In genomic region chr7:142815099-142815498, GRCh38 we compare ENCODE assay signal across 28 cellular contexts. TPM values are rescaled to one million over a fixed set of nuclear protein-coding genes. Genes with fewer than 3 reads are reported as not detected.
DNase-seq lines count a peak whose midpoint lies in the region; ATAC-seq, FAIRE-seq and TF ChIP-seq lines count a peak whose summit lies in the region.
"Had no signal": no experiment of that assay in that cellular context is flagged by ENCODE, and none has a peak within 500 bp of the region (broad histone marks: within the 10 kb centered on the region; RNA-seq: fewer than 3 reads in every experiment).

No MANE protein-coding gene starts in this region.

- peak overlapping the region; percentile 98 for H3K27ac Mint-ChIP-seq in CD4-positive, alpha-beta T cell
- H3K27ac Mint-ChIP-seq in GM23338 = 0 out of 2 replicates have a peak overlapping the region, but pooled peaks have one; percentile 4
- H3K27ac Mint-ChIP-seq in activated naive CD8-positive, alpha-beta T cell treated with anti-CD3 and anti-CD28 coated beads, Interleukin-2, amount 50 U/mL, for 24 hours = no peak overlapping the region
- H3K27ac Mint-ChIP-seq: activated CD8-positive, alpha-beta memory T cell treated with anti-CD3 and anti-CD28 coated beads, Interleukin-2, amount 10 ng/mL, durations not matched to agents 7 days and 5 days; activated T-helper 1 cell treated with anti-CD3 and anti-CD28 coated beads, Interleukin-12 subunit alpha, Interleukin-12 subunit beta, Interleukin-2, Interleukin-4 antibody, amounts not matched to agents 30 ng/mL and 10 ng/mL and 1 ng/mL, durations not matched to agents 14 hours and 24 hours and 36 hours; CD14-positive monocyte; neural progenitor cell; type B pancreatic cell had no signal

- H3K9ac ChIP-seq in SK-N-SH (no peak overlapping the region), neural cell (ENCODE audit: low read length) (peak overlapping the region; percentile 20), HepG2 (ENCODE audit: insufficient read depth, low read depth, low read length) (no peak overlapping the region)
- H3K9ac ChIP-seq: neural progenitor cell, parathyroid adenoma had no signal

- no peak for TF ChIP-seq POLR2A in HepG2 (IDR thresholded peaks at IDR 0.05; ENCODE audit: insufficient read depth in 1 of 2, low read depth in 2 of 2, low read length in 2 of 2)

- H3K79me2 ChIP-seq in GM23338 (replicated peaks; ENCODE audit: insufficient read depth) (no peaks in the 10 kb centered on the region), SK-N-SH (ENCODE audit: insufficient read depth) (no peaks in the 10 kb centered on the region), neural cell (replicated peaks; ENCODE audit: insufficient read depth, low read length) (no peaks in the 10 kb centered on the region), HepG2 (ENCODE audit: insufficient read depth, low read length) (no peaks in the 10 kb centered on the region)
- H3K79me2 ChIP-seq: parathyroid adenoma had no signal

- POLR2A ChIA-PET in CD4-positive, alpha-beta T cell (lab: Charles Lee) = interaction anchor here (0.5 to 30.9 kb wide), 6 partner anchors 9 to 256 kb away, joined by 3 to 5733 read pairs (median 8); partner anchors contain the start of gene EPHB6
- POLR2A ChIA-PET in SK-N-SH (lab: Yijun Ruan, JAX) = no interaction called here
- POLR2A ChIA-PET in HepG2 (lab: Yijun Ruan, JAX) = no interaction called here

- TF ChIP-seq CTCF in CD4-positive, alpha-beta T cell (IDR thresholded peaks at IDR 0.05) = no peak
- TF ChIP-seq CTCF in GM23338 (conservative IDR thresholded peaks at IDR 0.05; ENCODE audit: low read depth in 2 of 2) = no peak
- TF ChIP-seq CTCF in SK-N-SH (IDR thresholded peaks at IDR 0.05) = no peak
- no peak for TF ChIP-seq CTCF in neural cell (IDR thresholded peaks at IDR 0.05; ENCODE audit: poor library complexity, severe bottlenecking)
- no peak for TF ChIP-seq CTCF in HepG2 (CRISPR knock-in tag; IDR thresholded peaks at IDR 0.05)

- CTCF ChIA-PET in CD4-positive, alpha-beta T cell (lab: Charles Lee) = interaction anchor here (0.8 to 1.4 kb wide), 4 partner anchors 39 to 495 kb away, joined by 3 read pairs; no protein-coding TSS in a partner anchor
- CTCF ChIA-PET in SK-N-SH (lab: Yijun Ruan, JAX) (interaction anchor here (0.6 to 10.1 kb wide), 18 partner anchors 11 to 356 kb away, joined by 3 to 163 read pairs (median 7); partner anchors contain the start of gene EPHB6), HepG2 (lab: Yijun Ruan, JAX; ENCODE audit: low intra/inter-chr PET ratio, low total read pairs) (no interaction called here)

- in situ Hi-C loops in HepG2 (cut with HindIII; ENCODE audit: extremely low pct_ligation_motif_present, low pct_unique_long_range_greater_than_20kb) = no loop called here

- no peak for TF ChIP-seq RAD21 in SK-N-SH (IDR thresholded peaks at IDR 0.05; ENCODE audit: low read length)
- TF ChIP-seq RAD21 in neural cell (conservative IDR thresholded peaks at IDR 0.05) = no peak
- no peak for TF ChIP-seq RAD21 in HepG2 (CRISPR knock-in tag; IDR thresholded peaks at IDR 0.05)

- no peak overlapping the region for H3K27ac ChIP-seq in CD4-positive, alpha-beta T cell (ENCODE audit: low read depth, low read length)
- H3K27ac ChIP-seq in GM23338 (ENCODE audit: low read depth) (no peak overlapping the region), SK-N-SH (ENCODE audit: low read depth in 2 of 2, low read length in 1 of 2) (no peak overlapping the region), neural cell (ENCODE audit: low read length) (peak overlapping the region; percentile 56), HepG2 (ENCODE audit: extremely low read length, insufficient read depth, low read length) (no peak overlapping the region)
- H3K27ac ChIP-seq: esophagus muscularis mucosa, gastrocnemius medialis, neural progenitor cell, parathyroid adenoma, SJCRH30 had no signal

- BruUV-seq in HepG2 (replicated peaks; lab: Mats Ljungman, UMichigan) = no TSS peak

- H3K27me3 ChIP-seq in CD4-positive, alpha-beta T cell (ENCODE audit: control insufficient read depth, insufficient read depth, low read length) = no peaks in the 10 kb centered on the region
- no peaks in the 10 kb centered on the region for H3K27me3 ChIP-seq in GM23338 (ENCODE audit: insufficient read depth)
- H3K27me3 ChIP-seq in SK-N-SH (ENCODE audit: insufficient read depth) = peaks cover 10% of the 10 kb centered on the region; the same call in 1 of the 2 replicates
- no peaks in the 10 kb centered on the region for H3K27me3 ChIP-seq in neural cell (ENCODE audit: insufficient read depth, low read depth, low read length)
- H3K27me3 ChIP-seq in HepG2 (ENCODE audit: control insufficient read depth in 1 of 2, insufficient read depth in 2 of 2, low read length in 2 of 2) = no peaks in the 10 kb centered on the region
- H3K27me3 ChIP-seq: neural progenitor cell had no signal

- no peaks in the 10 kb centered on the region for H3F3A ChIP-seq in GM23338 (replicated peaks; ENCODE audit: low read depth)
- H3F3A ChIP-seq in SK-N-SH (replicated peaks; ENCODE audit: insufficient read depth) = no peaks in the 10 kb centered on the region
- no peaks in the 10 kb centered on the region for H3F3A ChIP-seq in neural cell (ENCODE audit: insufficient read depth, low read length, poor library complexity, severe bottlenecking)

- H3K4me1 ChIP-seq in GM23338 (ENCODE audit: insufficient read depth) (peaks cover 40% of the 10 kb centered on the region), SK-N-SH (ENCODE audit: control insufficient read depth in 1 of 2, insufficient read depth in 2 of 2, low read depth in 1 of 2, low read length in 1 of 2) (peaks cover 6 to 27% of the 10 kb centered on the region in 2 experiments; a peak in 3 of 4 replicates), HepG2 (ENCODE audit: insufficient read depth, low read length) (no peaks in the 10 kb centered on the region)
- H3K4me1 ChIP-seq: esophagus muscularis mucosa, gastrocnemius medialis, neural progenitor cell, parathyroid adenoma, SJCRH30 had no signal

- peak; percentile 27 for ATAC-seq in CD4-positive, alpha-beta T cell (ENCODE audit: poor library complexity)
- no peak for ATAC-seq in GM23338
- ATAC-seq in HepG2 = no peak
- ATAC-seq in activated naive CD8-positive, alpha-beta T cell treated with anti-CD3 and anti-CD28 coated beads, Interleukin-2, amount 50 U/mL, for 24 hours = no peak
- no peak for ATAC-seq in HG02588 (IDR thresholded peaks at IDR 0.05; ENCODE audit: unreplicated experiment)
- ATAC-seq: activated CD8-positive, alpha-beta memory T cell treated with anti-CD3 and anti-CD28 coated beads, Interleukin-2, amount 10 ng/mL, durations not matched to agents 7 days and 5 days; gastrocnemius medialis; right cardiac atrium had no signal

- H3K4me2 ChIP-seq in GM23338 (no peak overlapping the region), SK-N-SH (no peak overlapping the region), neural cell (ENCODE audit: low read length) (peak overlapping the region; percentile 14), HepG2 (ENCODE audit: low read depth, low read length) (no peak overlapping the region)
- H3K4me2 ChIP-seq: neural progenitor cell had no signal

- H4K20me1 ChIP-seq in GM23338 (replicated peaks; ENCODE audit: insufficient read depth) (no peaks in the 10 kb centered on the region), SK-N-SH (ENCODE audit: insufficient read depth) (no peaks in the 10 kb centered on the region), neural cell (ENCODE audit: insufficient read depth) (no peaks in the 10 kb centered on the region), HepG2 (ENCODE audit: insufficient read depth, low read length) (no peaks in the 10 kb centered on the region)

- peak in 1 of 2 experiments; percentile 53; a peak in 1 of 4 replicates for TF ChIP-seq EP300 in SK-N-SH (IDR thresholded peaks at IDR 0.05; ENCODE audit: borderline replicate concordance in 1 of 2, low read depth in 1 of 2, low read length in 1 of 2)
- TF ChIP-seq EP300 in neural cell (conservative IDR thresholded peaks at IDR 0.05; ENCODE audit: poor library complexity, severe bottlenecking) = peak; percentile 54
- no peak for TF ChIP-seq EP300 in HepG2 (IDR thresholded peaks at IDR 0.05; ENCODE audit: low read depth in 2 of 2, low read length in 2 of 2)
- no peak for TF ChIP-seq EP300 in HepG2 (CRISPR knock-in tag; IDR thresholded peaks at IDR 0.05; ENCODE audit: borderline replicate concordance)

- no peak overlapping the region for H3K4me3 ChIP-seq in GM23338
- H3K4me3 ChIP-seq in SK-N-SH (ENCODE audit: low read depth in 2 of 2, low read length in 1 of 2) = no peak overlapping the region
- no peak overlapping the region for H3K4me3 ChIP-seq in neural cell (ENCODE audit: low read length)
- no peak overlapping the region for H3K4me3 ChIP-seq in HepG2 (replicated peaks in 1 of 3; ENCODE audit: insufficient read depth in 1 of 3, low read depth in 2 of 3, low read length in 3 of 3)
- H3K4me3 ChIP-seq: esophagus muscularis mucosa, gastrocnemius medialis, neural progenitor cell, SJCRH30 had no signal

- intact Hi-C loops in CD4-positive, alpha-beta T cell (cut with DNase I, micrococcal nuclease) = loop anchor here in 1 of 2 experiments (5.0 to 10.0 kb wide), 4 partner anchors 50 to 840 kb away; partner anchors contain the start of gene TAS2R38
- intact Hi-C loops in HepG2 (cut with micrococcal nuclease; ENCODE audit: unreplicated experiment) = no loop called here

- no peaks in the 10 kb centered on the region for H3K9me3 Mint-ChIP-seq in CD4-positive, alpha-beta T cell
- no peaks in the 10 kb centered on the region for H3K9me3 Mint-ChIP-seq in GM23338
- no peaks in the 10 kb centered on the region for H3K9me3 Mint-ChIP-seq in activated naive CD8-positive, alpha-beta T cell treated with anti-CD3 and anti-CD28 coated beads, Interleukin-2, amount 50 U/mL, for 24 hours
- H3K9me3 Mint-ChIP-seq: activated naive CD8-positive, alpha-beta T cell treated with anti-CD3 and anti-CD28 coated beads, Interleukin-2, amount 10 ng/mL, durations not matched to agents 7 days and 5 days; activated T-helper 1 cell treated with anti-CD3 and anti-CD28 coated beads, Interleukin-12 subunit alpha, Interleukin-12 subunit beta, Interleukin-2, Interleukin-4 antibody, amounts not matched to agents 30 ng/mL and 10 ng/mL and 1 ng/mL, durations not matched to agents 14 hours and 24 hours and 36 hours; neural progenitor cell; type B pancreatic cell had no signal

- no peak overlapping the region for H2AFZ ChIP-seq in GM23338
- no peak overlapping the region for H2AFZ ChIP-seq in SK-N-SH (ENCODE audit: low read depth)
- H2AFZ ChIP-seq in neural cell (ENCODE audit: low read depth, low read length) = no peak overlapping the region
- H2AFZ ChIP-seq in HepG2 (ENCODE audit: low read length) = no peak overlapping the region
- H2AFZ ChIP-seq: neural progenitor cell, parathyroid adenoma had no signal

- no peaks in the 10 kb centered on the region for H3K36me3 ChIP-seq in GM23338 (ENCODE audit: insufficient read depth)
- H3K36me3 ChIP-seq in SK-N-SH (replicated peaks in 1 of 2; ENCODE audit: control insufficient read depth in 1 of 2, insufficient read depth in 2 of 2, low read length in 1 of 2) = no peaks in the 10 kb centered on the region
- no peaks in the 10 kb centered on the region for H3K36me3 ChIP-seq in neural cell (ENCODE audit: insufficient read depth, low read length)
- H3K36me3 ChIP-seq in HepG2 (replicated peaks in 1 of 2; ENCODE audit: control insufficient read depth in 1 of 2, insufficient read depth in 2 of 2, low read length in 2 of 2) = no peaks in the 10 kb centered on the region
- H3K36me3 ChIP-seq: esophagus muscularis mucosa, gastrocnemius medialis, neural progenitor cell, SJCRH30 had no signal

- no peaks in the 10 kb centered on the region for H3K9me3 ChIP-seq in CD4-positive, alpha-beta T cell (ENCODE audit: control insufficient read depth, low read length)
- H3K9me3 ChIP-seq in SK-N-SH = no peaks in the 10 kb centered on the region
- no peaks in the 10 kb centered on the region for H3K9me3 ChIP-seq in neural cell (ENCODE audit: low read length)
- no peaks in the 10 kb centered on the region for H3K9me3 ChIP-seq in HepG2 (ENCODE audit: low read length)
- H3K9me3 ChIP-seq: esophagus muscularis mucosa, gastrocnemius medialis, SJCRH30 had no signal

- H3K36me3 Mint-ChIP-seq in CD4-positive, alpha-beta T cell (ENCODE audit: low read depth) = no peaks in the 10 kb centered on the region
- no peaks in the 10 kb centered on the region for H3K36me3 Mint-ChIP-seq in GM23338 (ENCODE audit: low read depth)
- no peaks in the 10 kb centered on the region for H3K36me3 Mint-ChIP-seq in activated naive CD8-positive, alpha-beta T cell treated with anti-CD3 and anti-CD28 coated beads, Interleukin-2, amount 50 U/mL, for 24 hours (ENCODE audit: low read depth)
- H3K36me3 Mint-ChIP-seq: activated CD8-positive, alpha-beta memory T cell treated with anti-CD3 and anti-CD28 coated beads, Interleukin-2, amount 10 ng/mL, durations not matched to agents 7 days and 5 days; activated naive CD8-positive, alpha-beta T cell treated with anti-CD3 and anti-CD28 coated beads, Interleukin-2, amount 10 ng/mL, durations not matched to agents 7 days and 5 days; CD14-positive monocyte; neural progenitor cell; type B pancreatic cell had no signal

- H3K4me3 Mint-ChIP-seq in CD4-positive, alpha-beta T cell = peak overlapping the region; percentile 79
- H3K4me3 Mint-ChIP-seq in GM23338 = no peak overlapping the region
- no peak overlapping the region for H3K4me3 Mint-ChIP-seq in activated naive CD8-positive, alpha-beta T cell treated with anti-CD3 and anti-CD28 coated beads, Interleukin-2, amount 50 U/mL, for 24 hours
- H3K4me3 Mint-ChIP-seq: activated CD8-positive, alpha-beta memory T cell treated with anti-CD3 and anti-CD28 coated beads, Interleukin-2, amount 10 ng/mL, durations not matched to agents 7 days and 5 days; activated T-helper 1 cell treated with anti-CD3 and anti-CD28 coated beads, Interleukin-12 subunit alpha, Interleukin-12 subunit beta, Interleukin-2, Interleukin-4 antibody, amounts not matched to agents 30 ng/mL and 10 ng/mL and 1 ng/mL, durations not matched to agents 14 hours and 24 hours and 36 hours; CD14-positive monocyte; neural progenitor cell; type B pancreatic cell had no signal

- 41% methylated on average over 3 of the region's 3 CpGs for whole genome bisulfite sequencing in SK-N-SH (ENCODE audit: low lambda C conversion rate)
- WGBS in HepG2 (ENCODE audit: low lambda C conversion rate) = 50% methylated on average over 3 of the region's 3 CpGs

- H3K4me1 Mint-ChIP-seq in CD4-positive, alpha-beta T cell (ENCODE audit: low read depth) = peaks cover 72% of the 10 kb centered on the region
- peaks cover 50% of the 10 kb centered on the region for H3K4me1 Mint-ChIP-seq in GM23338
- peaks cover 43% of the 10 kb centered on the region for H3K4me1 Mint-ChIP-seq in activated naive CD8-positive, alpha-beta T cell treated with anti-CD3 and anti-CD28 coated beads, Interleukin-2, amount 50 U/mL, for 24 hours
- H3K4me1 Mint-ChIP-seq: CD14-positive monocyte had no signal

- no peaks in the 10 kb centered on the region for H3K27me3 Mint-ChIP-seq in CD4-positive, alpha-beta T cell
- H3K27me3 Mint-ChIP-seq in GM23338 (ENCODE audit: insufficient read depth, low read depth, poor library complexity) = peaks cover 14% of the 10 kb centered on the region
- no peaks in the 10 kb centered on the region for H3K27me3 Mint-ChIP-seq in activated naive CD8-positive, alpha-beta T cell treated with anti-CD3 and anti-CD28 coated beads, Interleukin-2, amount 50 U/mL, for 24 hours

- no peak for FAIRE-seq in HepG2 (lab: Jason Lieb, UNC)
- FAIRE-seq: G401.6, TTC549 had no signal

- H3K9me2 ChIP-seq in GM23338 (ENCODE audit: insufficient read depth) (no peaks in the 10 kb centered on the region), SK-N-SH (no peaks in the 10 kb centered on the region; the same call in 1 of the 2 replicates), neural cell (ENCODE audit: insufficient read depth, low read length) (no peaks in the 10 kb centered on the region)

- DNase-seq in CD4-positive, alpha-beta T cell = no peak
- DNase-seq in GM23338 (ENCODE audit: low spot score) (no peak), SK-N-SH (no peak), HepG2 (ENCODE audit: low spot score) (no peak)
- no peak for DNase-seq in activated naive CD8-positive, alpha-beta T cell treated with anti-CD3 and anti-CD28 coated beads, Interleukin-2, amount 50 U/mL, for 24 hours
- DNase-seq: activated CD8-positive, alpha-beta memory T cell treated with anti-CD3 and anti-CD28 coated beads, Interleukin-2, amount 10 ng/mL, durations not matched to agents 7 days and 5 days; activated naive CD8-positive, alpha-beta T cell treated with anti-CD3 and anti-CD28 coated beads, Interleukin-2, amount 10 ng/mL, durations not matched to agents 7 days and 5 days; caudate nucleus; gastrocnemius medialis; H7; mammary epithelial cell; NCI-H1105; NCI-H1930; right cardiac atrium; SJCRH30 had no signal

RNA-seq across cellular contexts. Expression of gene EPHB6, which starts 39.8 kb away (rescaled TPM):
- total RNA-seq in CD4-positive, alpha-beta T cell = 10 to 100 TPM; 50.7 to 55.8 TPM
- total RNA-seq in GM23338 (2014; rRNA removed; shearing (Covaris generic)) = 18.1 and 20.8 TPM in 2 replicates
- polyA plus RNA-seq in GM23338 (2016; fragmentation: Nextera tagmentation; extraction: Ambion mirVana) (27.5 and 33.2 TPM in 2 replicates), SK-N-SH (2012; rRNA removed) (1.2 and 1.8 TPM in 2 replicates), neural cell (14.8 and 25.3 TPM in 2 replicates), HepG2 (2011; rRNA removed) (not detected in 2 replicates)
- polyA plus RNA-seq in SK-N-SH (2012; cell fraction: cytosol; rRNA removed) = 1.1 and 1.2 TPM in 2 replicates
- 4.0 and 4.7 TPM in 2 replicates for polyA plus RNA-seq in SK-N-SH (2012; cell fraction: nucleus; rRNA removed)
- polyA minus RNA-seq in neural cell = 21.8 and 25.8 TPM in 2 replicates
- not detected in 2 replicates for total RNA-seq in HepG2 (2016; rRNA removed; fragmentation: Illumina TruSeq; extraction: Trizol)
- total RNA-seq in HepG2 (2016; cell fraction: cytosol; rRNA removed; fragmentation: Illumina TruSeq; extraction: Trizol; ENCODE audit: low read depth) = not detected in 2 replicates
- total RNA-seq in HepG2 (2016; cell fraction: insoluble cytoplasmic fraction; rRNA removed; fragmentation: Illumina TruSeq; extraction: Trizol) = 0.11 TPM in 1 of 2 replicates, not detected in the other
- not detected in 2 replicates for total RNA-seq in HepG2 (2016; cell fraction: membrane; rRNA removed; fragmentation: Illumina TruSeq; extraction: Trizol)
- not detected in 2 replicates for total RNA-seq in HepG2 (2016; cell fraction: nucleus; rRNA removed; fragmentation: Illumina TruSeq; extraction: Trizol)
- 0.01 TPM in 1 of 2 replicates, not detected in the other for polyA plus RNA-seq in HepG2 (2011; cell fraction: cytosol; rRNA removed)
- polyA plus RNA-seq in HepG2 (2011; cell fraction: nucleus; rRNA removed) = 0.14 TPM in 1 of 2 replicates, not detected in the other
- not detected in 2 replicates for polyA plus RNA-seq in HepG2 (2012)
- polyA plus RNA-seq in HepG2 (2016; cell fraction: cytosol; fragmentation: Illumina TruSeq; extraction: Trizol; ENCODE audit: low read depth) = not detected in 2 replicates
- polyA plus RNA-seq in HepG2 (2016; cell fraction: insoluble cytoplasmic fraction; fragmentation: Illumina TruSeq; extraction: Trizol; ENCODE audit: low read depth) = not detected in 2 replicates
- polyA plus RNA-seq in HepG2 (2016; cell fraction: membrane; fragmentation: Illumina TruSeq; extraction: Trizol; ENCODE audit: low read depth) = not detected in 2 replicates
- polyA plus RNA-seq in HepG2 (2016; cell fraction: nucleus; fragmentation: Illumina TruSeq; extraction: Trizol; ENCODE audit: insufficient read depth, low read depth) = not detected in 2 replicates
- polyA minus RNA-seq in HepG2 (2011; rRNA and poly(A)+ RNA removed; ENCODE audit: low replicate concordance) = 0.06 and 0.40 TPM in 2 replicates
- not detected in 2 replicates for polyA minus RNA-seq in HepG2 (2011; cell fraction: cytosol; rRNA and poly(A)+ RNA removed)
- not detected in 2 replicates for polyA minus RNA-seq in HepG2 (2011; cell fraction: nucleus; rRNA and poly(A)+ RNA removed)
- total RNA-seq: M059J, RPMI7951 had no signal

RNA-seq across cellular contexts. Expression of gene PRSS2, which starts 44.3 kb away (rescaled TPM):
- total RNA-seq in CD4-positive, alpha-beta T cell = not detected
- not detected in 2 replicates for total RNA-seq in GM23338 (2014; rRNA removed; shearing (Covaris generic))
- polyA plus RNA-seq in GM23338 (2016; fragmentation: Nextera tagmentation; extraction: Ambion mirVana) = not detected in 2 replicates
- not detected in 2 replicates for polyA plus RNA-seq in SK-N-SH (2012; rRNA removed)
- polyA plus RNA-seq in SK-N-SH (2012; cell fraction: cytosol; rRNA removed) = not detected in 2 replicates
- not detected in 2 replicates for polyA plus RNA-seq in SK-N-SH (2012; cell fraction: nucleus; rRNA removed)
- polyA plus RNA-seq in neural cell = not detected in 2 replicates
- not detected in 2 replicates for polyA minus RNA-seq in neural cell
- not detected in 2 replicates for total RNA-seq in HepG2 (2016; rRNA removed; fragmentation: Illumina TruSeq; extraction: Trizol)
- not detected in 2 replicates for total RNA-seq in HepG2 (2016; cell fraction: cytosol; rRNA removed; fragmentation: Illumina TruSeq; extraction: Trizol; ENCODE audit: low read depth)
- not detected in 2 replicates for total RNA-seq in HepG2 (2016; cell fraction: insoluble cytoplasmic fraction; rRNA removed; fragmentation: Illumina TruSeq; extraction: Trizol)
- not detected in 2 replicates for total RNA-seq in HepG2 (2016; cell fraction: membrane; rRNA removed; fragmentation: Illumina TruSeq; extraction: Trizol)
- total RNA-seq in HepG2 (2016; cell fraction: nucleus; rRNA removed; fragmentation: Illumina TruSeq; extraction: Trizol) = not detected in 2 replicates
- polyA plus RNA-seq in HepG2 (2011; rRNA removed) = not detected in 2 replicates
- polyA plus RNA-seq in HepG2 (2011; cell fraction: cytosol; rRNA removed) = not detected in 2 replicates
- not detected in 2 replicates for polyA plus RNA-seq in HepG2 (2011; cell fraction: nucleus; rRNA removed)
- polyA plus RNA-seq in HepG2 (2012) = not detected in 2 replicates
- not detected in 2 replicates for polyA plus RNA-seq in HepG2 (2016; cell fraction: cytosol; fragmentation: Illumina TruSeq; extraction: Trizol; ENCODE audit: low read depth)
- polyA plus RNA-seq in HepG2 (2016; cell fraction: insoluble cytoplasmic fraction; fragmentation: Illumina TruSeq; extraction: Trizol; ENCODE audit: low read depth) = not detected in 2 replicates
- polyA plus RNA-seq in HepG2 (2016; cell fraction: membrane; fragmentation: Illumina TruSeq; extraction: Trizol; ENCODE audit: low read depth) = not detected in 2 replicates
- polyA plus RNA-seq in HepG2 (2016; cell fraction: nucleus; fragmentation: Illumina TruSeq; extraction: Trizol; ENCODE audit: insufficient read depth, low read depth) = not detected in 2 replicates
- polyA minus RNA-seq in HepG2 (2011; rRNA and poly(A)+ RNA removed; ENCODE audit: low replicate concordance) = not detected in 2 replicates
- polyA minus RNA-seq in HepG2 (2011; cell fraction: cytosol; rRNA and poly(A)+ RNA removed) = not detected in 2 replicates
- not detected in 2 replicates for polyA minus RNA-seq in HepG2 (2011; cell fraction: nucleus; rRNA and poly(A)+ RNA removed)
- total RNA-seq: activated CD8-positive, alpha-beta memory T cell treated with anti-CD3 and anti-CD28 coated beads, Interleukin-2, amount 10 ng/mL, durations not matched to agents 7 days and 5 days; activated naive CD8-positive, alpha-beta T cell treated with anti-CD3 and anti-CD28 coated beads, Interleukin-2, amount 10 ng/mL, durations not matched to agents 7 days and 5 days; activated T-helper 1 cell treated with anti-CD3 and anti-CD28 coated beads, Interleukin-12 subunit alpha, Interleukin-12 subunit beta, Interleukin-2, Interleukin-4 antibody, amounts not matched to agents 30 ng/mL and 10 ng/mL and 1 ng/mL, durations not matched to agents 14 hours and 24 hours and 36 hours; gastrocnemius medialis; M059J; mammary epithelial cell; RPMI7951; SJCRH30; T-helper 1 cell treated with Interleukin-12 subunit alpha and Interleukin-12 subunit beta and Interleukin-4 antibody, amounts not matched to agents 30 ng/mL and 1 ng/mL, for 36 hours had no signal
- polyA plus RNA-seq: CD14-positive monocyte, mammary epithelial cell had no signal
